Comparison of ENCODE assay signal across 1 cellular context in genomic region chr12:116896525-116896924, GRCh38.
A peak's percentile ranks its signal among the peaks of the same experiment; 100 is the strongest.
TF ChIP-seq lines count a peak whose summit lies in the region.

No MANE protein-coding gene starts in this region.

TF ChIP-seq in K562, 482 proteins besides CTCF, POLR2A, EP300 and RAD21:
- TF ChIP-seq, protein P1, sequence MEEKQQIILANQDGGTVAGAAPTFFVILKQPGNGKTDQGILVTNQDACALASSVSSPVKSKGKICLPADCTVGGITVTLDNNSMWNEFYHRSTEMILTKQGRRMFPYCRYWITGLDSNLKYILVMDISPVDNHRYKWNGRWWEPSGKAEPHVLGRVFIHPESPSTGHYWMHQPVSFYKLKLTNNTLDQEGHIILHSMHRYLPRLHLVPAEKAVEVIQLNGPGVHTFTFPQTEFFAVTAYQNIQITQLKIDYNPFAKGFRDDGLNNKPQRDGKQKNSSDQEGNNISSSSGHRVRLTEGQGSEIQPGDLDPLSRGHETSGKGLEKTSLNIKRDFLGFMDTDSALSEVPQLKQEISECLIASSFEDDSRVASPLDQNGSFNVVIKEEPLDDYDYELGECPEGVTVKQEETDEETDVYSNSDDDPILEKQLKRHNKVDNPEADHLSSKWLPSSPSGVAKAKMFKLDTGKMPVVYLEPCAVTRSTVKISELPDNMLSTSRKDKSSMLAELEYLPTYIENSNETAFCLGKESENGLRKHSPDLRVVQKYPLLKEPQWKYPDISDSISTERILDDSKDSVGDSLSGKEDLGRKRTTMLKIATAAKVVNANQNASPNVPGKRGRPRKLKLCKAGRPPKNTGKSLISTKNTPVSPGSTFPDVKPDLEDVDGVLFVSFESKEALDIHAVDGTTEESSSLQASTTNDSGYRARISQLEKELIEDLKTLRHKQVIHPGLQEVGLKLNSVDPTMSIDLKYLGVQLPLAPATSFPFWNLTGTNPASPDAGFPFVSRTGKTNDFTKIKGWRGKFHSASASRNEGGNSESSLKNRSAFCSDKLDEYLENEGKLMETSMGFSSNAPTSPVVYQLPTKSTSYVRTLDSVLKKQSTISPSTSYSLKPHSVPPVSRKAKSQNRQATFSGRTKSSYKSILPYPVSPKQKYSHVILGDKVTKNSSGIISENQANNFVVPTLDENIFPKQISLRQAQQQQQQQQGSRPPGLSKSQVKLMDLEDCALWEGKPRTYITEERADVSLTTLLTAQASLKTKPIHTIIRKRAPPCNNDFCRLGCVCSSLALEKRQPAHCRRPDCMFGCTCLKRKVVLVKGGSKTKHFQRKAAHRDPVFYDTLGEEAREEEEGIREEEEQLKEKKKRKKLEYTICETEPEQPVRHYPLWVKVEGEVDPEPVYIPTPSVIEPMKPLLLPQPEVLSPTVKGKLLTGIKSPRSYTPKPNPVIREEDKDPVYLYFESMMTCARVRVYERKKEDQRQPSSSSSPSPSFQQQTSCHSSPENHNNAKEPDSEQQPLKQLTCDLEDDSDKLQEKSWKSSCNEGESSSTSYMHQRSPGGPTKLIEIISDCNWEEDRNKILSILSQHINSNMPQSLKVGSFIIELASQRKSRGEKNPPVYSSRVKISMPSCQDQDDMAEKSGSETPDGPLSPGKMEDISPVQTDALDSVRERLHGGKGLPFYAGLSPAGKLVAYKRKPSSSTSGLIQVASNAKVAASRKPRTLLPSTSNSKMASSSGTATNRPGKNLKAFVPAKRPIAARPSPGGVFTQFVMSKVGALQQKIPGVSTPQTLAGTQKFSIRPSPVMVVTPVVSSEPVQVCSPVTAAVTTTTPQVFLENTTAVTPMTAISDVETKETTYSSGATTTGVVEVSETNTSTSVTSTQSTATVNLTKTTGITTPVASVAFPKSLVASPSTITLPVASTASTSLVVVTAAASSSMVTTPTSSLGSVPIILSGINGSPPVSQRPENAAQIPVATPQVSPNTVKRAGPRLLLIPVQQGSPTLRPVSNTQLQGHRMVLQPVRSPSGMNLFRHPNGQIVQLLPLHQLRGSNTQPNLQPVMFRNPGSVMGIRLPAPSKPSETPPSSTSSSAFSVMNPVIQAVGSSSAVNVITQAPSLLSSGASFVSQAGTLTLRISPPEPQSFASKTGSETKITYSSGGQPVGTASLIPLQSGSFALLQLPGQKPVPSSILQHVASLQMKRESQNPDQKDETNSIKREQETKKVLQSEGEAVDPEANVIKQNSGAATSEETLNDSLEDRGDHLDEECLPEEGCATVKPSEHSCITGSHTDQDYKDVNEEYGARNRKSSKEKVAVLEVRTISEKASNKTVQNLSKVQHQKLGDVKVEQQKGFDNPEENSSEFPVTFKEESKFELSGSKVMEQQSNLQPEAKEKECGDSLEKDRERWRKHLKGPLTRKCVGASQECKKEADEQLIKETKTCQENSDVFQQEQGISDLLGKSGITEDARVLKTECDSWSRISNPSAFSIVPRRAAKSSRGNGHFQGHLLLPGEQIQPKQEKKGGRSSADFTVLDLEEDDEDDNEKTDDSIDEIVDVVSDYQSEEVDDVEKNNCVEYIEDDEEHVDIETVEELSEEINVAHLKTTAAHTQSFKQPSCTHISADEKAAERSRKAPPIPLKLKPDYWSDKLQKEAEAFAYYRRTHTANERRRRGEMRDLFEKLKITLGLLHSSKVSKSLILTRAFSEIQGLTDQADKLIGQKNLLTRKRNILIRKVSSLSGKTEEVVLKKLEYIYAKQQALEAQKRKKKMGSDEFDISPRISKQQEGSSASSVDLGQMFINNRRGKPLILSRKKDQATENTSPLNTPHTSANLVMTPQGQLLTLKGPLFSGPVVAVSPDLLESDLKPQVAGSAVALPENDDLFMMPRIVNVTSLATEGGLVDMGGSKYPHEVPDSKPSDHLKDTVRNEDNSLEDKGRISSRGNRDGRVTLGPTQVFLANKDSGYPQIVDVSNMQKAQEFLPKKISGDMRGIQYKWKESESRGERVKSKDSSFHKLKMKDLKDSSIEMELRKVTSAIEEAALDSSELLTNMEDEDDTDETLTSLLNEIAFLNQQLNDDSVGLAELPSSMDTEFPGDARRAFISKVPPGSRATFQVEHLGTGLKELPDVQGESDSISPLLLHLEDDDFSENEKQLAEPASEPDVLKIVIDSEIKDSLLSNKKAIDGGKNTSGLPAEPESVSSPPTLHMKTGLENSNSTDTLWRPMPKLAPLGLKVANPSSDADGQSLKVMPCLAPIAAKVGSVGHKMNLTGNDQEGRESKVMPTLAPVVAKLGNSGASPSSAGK (IDR thresholded peaks at IDR 0.05) = peak; percentile 21; the same call in 1 of the 2 replicates
- peak in 1 of 2 experiments; percentile 66 for TF ChIP-seq E2F6 (IDR thresholded peaks at IDR 0.05; ENCODE audit: borderline replicate concordance in 1 of 2, extremely low read depth in 1 of 2, insufficient read depth in 1 of 2, insufficient read length in 1 of 2, low read depth in 1 of 2, low read length in 1 of 2, poor library complexity in 1 of 2, severe bottlenecking in 1 of 2)
- TF ChIP-seq, protein P2, sequence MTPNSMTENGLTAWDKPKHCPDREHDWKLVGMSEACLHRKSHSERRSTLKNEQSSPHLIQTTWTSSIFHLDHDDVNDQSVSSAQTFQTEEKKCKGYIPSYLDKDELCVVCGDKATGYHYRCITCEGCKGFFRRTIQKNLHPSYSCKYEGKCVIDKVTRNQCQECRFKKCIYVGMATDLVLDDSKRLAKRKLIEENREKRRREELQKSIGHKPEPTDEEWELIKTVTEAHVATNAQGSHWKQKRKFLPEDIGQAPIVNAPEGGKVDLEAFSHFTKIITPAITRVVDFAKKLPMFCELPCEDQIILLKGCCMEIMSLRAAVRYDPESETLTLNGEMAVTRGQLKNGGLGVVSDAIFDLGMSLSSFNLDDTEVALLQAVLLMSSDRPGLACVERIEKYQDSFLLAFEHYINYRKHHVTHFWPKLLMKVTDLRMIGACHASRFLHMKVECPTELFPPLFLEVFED (CRISPR knock-in tag; conservative IDR thresholded peaks at IDR 0.05) = no peak
- peak; percentile 70 for TF ChIP-seq L3MBTL2 (IDR thresholded peaks at IDR 0.05)
- TF ChIP-seq FOSL1 (tag; conservative IDR thresholded peaks at IDR 0.05) = 0 out of 2 replicates have a peak, but pooled peaks have one; percentile 19
